In the genomic region with DNA sequence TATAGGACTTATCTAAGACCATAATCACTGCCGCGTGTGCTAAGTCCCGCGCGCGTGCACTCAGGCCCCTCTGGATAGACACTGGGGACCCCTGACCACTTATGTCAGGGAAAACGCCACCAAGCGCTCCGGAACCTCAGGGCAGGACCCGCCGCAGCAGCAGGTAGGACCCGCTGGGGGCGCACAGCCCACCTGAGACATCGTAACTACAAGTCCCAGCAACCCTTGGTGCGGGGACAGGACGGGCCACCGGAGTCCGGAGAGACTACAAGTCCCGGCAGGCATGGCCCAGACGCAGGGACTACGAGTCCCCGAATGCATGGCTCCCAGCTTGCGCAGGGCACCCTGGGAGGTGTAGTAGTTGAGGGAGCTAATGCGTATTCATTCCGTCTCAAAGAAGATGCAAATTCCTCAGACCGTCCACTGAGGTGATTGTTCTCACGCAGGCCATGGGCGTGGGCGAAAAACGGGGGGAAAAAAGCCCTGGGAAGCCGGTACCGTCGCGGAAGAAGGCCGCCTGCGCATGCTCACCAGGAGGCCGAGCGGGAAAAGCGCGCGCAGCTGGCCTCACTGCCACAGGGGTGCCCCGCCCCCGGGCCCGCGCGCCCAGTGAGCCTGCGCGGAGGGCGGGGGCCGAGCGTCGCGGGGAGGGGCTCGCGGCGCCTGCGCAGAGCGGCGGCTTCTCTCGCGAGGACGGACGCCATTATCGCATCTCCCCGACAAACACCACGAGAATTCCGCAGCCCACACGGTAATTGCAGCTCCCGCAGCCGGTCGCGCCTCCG, we compare ENCODE assay signal across 8 cellular contexts. TPM values are rescaled to one million over a fixed set of nuclear protein-coding genes. Genes with fewer than 3 reads are reported as not detected.
DNase-seq lines count a peak whose midpoint lies in the region; ATAC-seq and TF ChIP-seq lines count a peak whose summit lies in the region.

A gene with protein sequence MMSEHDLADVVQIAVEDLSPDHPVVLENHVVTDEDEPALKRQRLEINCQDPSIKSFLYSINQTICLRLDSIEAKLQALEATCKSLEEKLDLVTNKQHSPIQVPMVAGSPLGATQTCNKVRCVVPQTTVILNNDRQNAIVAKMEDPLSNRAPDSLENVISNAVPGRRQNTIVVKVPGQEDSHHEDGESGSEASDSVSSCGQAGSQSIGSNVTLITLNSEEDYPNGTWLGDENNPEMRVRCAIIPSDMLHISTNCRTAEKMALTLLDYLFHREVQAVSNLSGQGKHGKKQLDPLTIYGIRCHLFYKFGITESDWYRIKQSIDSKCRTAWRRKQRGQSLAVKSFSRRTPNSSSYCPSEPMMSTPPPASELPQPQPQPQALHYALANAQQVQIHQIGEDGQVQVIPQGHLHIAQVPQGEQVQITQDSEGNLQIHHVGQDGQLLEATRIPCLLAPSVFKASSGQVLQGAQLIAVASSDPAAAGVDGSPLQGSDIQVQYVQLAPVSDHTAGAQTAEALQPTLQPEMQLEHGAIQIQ (plus strand): TSS at position 670 of the 785 bp plus-strand sequence. CDS start 23,682 bp downstream, outside the sequence.

- no peaks in the 10 kb centered on the region for H4K20me1 ChIP-seq in smooth muscle cell (ENCODE audit: low read depth)

- peaks cover 31% of the 10 kb centered on the region for H3K79me2 ChIP-seq in smooth muscle cell (ENCODE audit: low read depth)

- peaks cover 12% of the 10 kb centered on the region for H3K36me3 Mint-ChIP-seq in WTC11

- TF ChIP-seq CTCF in AG09319 (IDR thresholded peaks at IDR 0.05; ENCODE audit: low read depth, low read length) (peak; percentile 32), WTC11 (IDR thresholded peaks at IDR 0.05) (no peak; the same call in 1 of the 2 replicates), cardiac fibroblast (IDR thresholded peaks at IDR 0.05; ENCODE audit: low read depth, low read length) (peak; percentile 45), smooth muscle cell (IDR thresholded peaks at IDR 0.05; ENCODE audit: borderline replicate concordance, insufficient read depth, poor library complexity, severe bottlenecking) (no peak)

- peak within 1 kb of the TSS; percentile 95 for H3K4me3 Mint-ChIP-seq in WTC11

- in situ Hi-C loops in GM18951 (cut with MboI; ENCODE audit: low sequenced_read_pairs, unreplicated experiment) = loop anchor here (25.0 kb wide), 1 partner anchor 586 kb away; no protein-coding TSS in a partner anchor

- 1% methylated on average over 42 of the region's 73 CpGs for WGBS in smooth muscle cell (ENCODE audit: low lambda C conversion rate)

- peaks cover 37% of the 10 kb centered on the region for H3K4me1 Mint-ChIP-seq in WTC11

- peak; percentile 49 for TF ChIP-seq POLR2A in GM18951 (IDR thresholded peaks at IDR 0.05; ENCODE audit: extremely low read depth, insufficient read depth, insufficient read length)

- POLR2A ChIA-PET in WTC11 (lab: Charles Lee) = interaction anchor here (0.7 to 1.0 kb wide), 4 partner anchors 12 to 182 kb away, joined by 3 to 5 read pairs (median 3); no protein-coding TSS in a partner anchor

- H2AFZ ChIP-seq in smooth muscle cell (ENCODE audit: low read depth) = peak within 1 kb of the TSS; percentile 85

- H3K27ac Mint-ChIP-seq in WTC11 = peak within 1 kb of the TSS; percentile 99

- CTCF ChIA-PET in WTC11 (lab: Charles Lee) = interaction anchor here (0.8 to 1.4 kb wide), 3 partner anchors 59 to 172 kb away, joined by 4 to 8 read pairs (median 4); no protein-coding TSS in a partner anchor

- no peaks in the 10 kb centered on the region for H3K27me3 Mint-ChIP-seq in WTC11 (ENCODE audit: low read depth)

- H3K4me2 ChIP-seq in smooth muscle cell = peak within 1 kb of the TSS; percentile 98

- ATAC-seq in HG03196 (IDR thresholded peaks at IDR 0.05; ENCODE audit: unreplicated experiment) (peak; percentile 87), WTC11 (peak; percentile 97)

- H3K4me3 ChIP-seq in cardiac fibroblast (replicated peaks in 1 of 2; ENCODE audit: low read depth in 2 of 2, low read length in 2 of 2) = peak within 1 kb of the TSS; percentile 90 to 94
- peak within 1 kb of the TSS; percentile 87 for H3K4me3 ChIP-seq in smooth muscle cell

- peaks cover 5% of the 10 kb centered on the region for H3K4me1 ChIP-seq in smooth muscle cell (ENCODE audit: low read depth)

- H3K36me3 ChIP-seq in smooth muscle cell (ENCODE audit: low read depth) = no peaks in the 10 kb centered on the region

- peak within 1 kb of the TSS; percentile 97 for H3K27ac ChIP-seq in smooth muscle cell (ENCODE audit: low read depth)

- peak within 1 kb of the TSS; percentile 100 for H3K9ac ChIP-seq in smooth muscle cell (ENCODE audit: low read depth)

- H3K9me3 Mint-ChIP-seq in WTC11 = no peaks in the 10 kb centered on the region

- peaks cover 6% of the 10 kb centered on the region for H3F3A ChIP-seq in smooth muscle cell (ENCODE audit: low read depth)

- peak; percentile 97 for DNase-seq in AG09319 (ENCODE audit: extremely low read depth, low read depth)
- DNase-seq in NCI-H226 = peak; percentile 99
- peak; percentile 99 for DNase-seq in WTC11 (ENCODE audit: low spot score)
- peak; percentile 99 for DNase-seq in cardiac fibroblast (ENCODE audit: low read depth in 2 of 2)
- DNase-seq in iPS-NIHi7 (ENCODE audit: extremely low spot score) = peak; percentile 98
- peak; percentile 96 for DNase-seq in smooth muscle cell (lab: John Stamatoyannopoulos, UW; ENCODE audit: unreplicated experiment)

- H3K9me3 ChIP-seq in smooth muscle cell (replicated peaks; ENCODE audit: low read depth) = no peaks in the 10 kb centered on the region

- H3K27me3 ChIP-seq in smooth muscle cell (ENCODE audit: low read depth) = no peaks in the 10 kb centered on the region

TF ChIP-seq in WTC11, 78 proteins besides CTCF, POLR2A, EP300 and RAD21 (continues in another document):
- TF ChIP-seq, protein P1, sequence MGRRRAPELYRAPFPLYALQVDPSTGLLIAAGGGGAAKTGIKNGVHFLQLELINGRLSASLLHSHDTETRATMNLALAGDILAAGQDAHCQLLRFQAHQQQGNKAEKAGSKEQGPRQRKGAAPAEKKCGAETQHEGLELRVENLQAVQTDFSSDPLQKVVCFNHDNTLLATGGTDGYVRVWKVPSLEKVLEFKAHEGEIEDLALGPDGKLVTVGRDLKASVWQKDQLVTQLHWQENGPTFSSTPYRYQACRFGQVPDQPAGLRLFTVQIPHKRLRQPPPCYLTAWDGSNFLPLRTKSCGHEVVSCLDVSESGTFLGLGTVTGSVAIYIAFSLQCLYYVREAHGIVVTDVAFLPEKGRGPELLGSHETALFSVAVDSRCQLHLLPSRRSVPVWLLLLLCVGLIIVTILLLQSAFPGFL (CRISPR knock-in tag; IDR thresholded peaks at IDR 0.05; ENCODE audit: borderline replicate concordance) = no peak
- TF ChIP-seq TP53 (CRISPR knock-in tag; IDR thresholded peaks at IDR 0.05) (no peak), RELA (CRISPR knock-in tag; IDR thresholded peaks at IDR 0.05; ENCODE audit: borderline replicate concordance) (no peak), SMAD3 (CRISPR knock-in tag; IDR thresholded peaks at IDR 0.05; ENCODE audit: borderline replicate concordance) (0 out of 2 replicates have a peak, but pooled peaks have one; percentile 70)
- TF ChIP-seq, protein P2, sequence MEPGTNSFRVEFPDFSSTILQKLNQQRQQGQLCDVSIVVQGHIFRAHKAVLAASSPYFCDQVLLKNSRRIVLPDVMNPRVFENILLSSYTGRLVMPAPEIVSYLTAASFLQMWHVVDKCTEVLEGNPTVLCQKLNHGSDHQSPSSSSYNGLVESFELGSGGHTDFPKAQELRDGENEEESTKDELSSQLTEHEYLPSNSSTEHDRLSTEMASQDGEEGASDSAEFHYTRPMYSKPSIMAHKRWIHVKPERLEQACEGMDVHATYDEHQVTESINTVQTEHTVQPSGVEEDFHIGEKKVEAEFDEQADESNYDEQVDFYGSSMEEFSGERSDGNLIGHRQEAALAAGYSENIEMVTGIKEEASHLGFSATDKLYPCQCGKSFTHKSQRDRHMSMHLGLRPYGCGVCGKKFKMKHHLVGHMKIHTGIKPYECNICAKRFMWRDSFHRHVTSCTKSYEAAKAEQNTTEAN (CRISPR knock-in tag; IDR thresholded peaks at IDR 0.05) = no peak
- TF ChIP-seq, protein P3, sequence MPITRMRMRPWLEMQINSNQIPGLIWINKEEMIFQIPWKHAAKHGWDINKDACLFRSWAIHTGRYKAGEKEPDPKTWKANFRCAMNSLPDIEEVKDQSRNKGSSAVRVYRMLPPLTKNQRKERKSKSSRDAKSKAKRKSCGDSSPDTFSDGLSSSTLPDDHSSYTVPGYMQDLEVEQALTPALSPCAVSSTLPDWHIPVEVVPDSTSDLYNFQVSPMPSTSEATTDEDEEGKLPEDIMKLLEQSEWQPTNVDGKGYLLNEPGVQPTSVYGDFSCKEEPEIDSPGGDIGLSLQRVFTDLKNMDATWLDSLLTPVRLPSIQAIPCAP (CRISPR knock-in tag; IDR thresholded peaks at IDR 0.05) = no peak
- TF ChIP-seq, protein P4, sequence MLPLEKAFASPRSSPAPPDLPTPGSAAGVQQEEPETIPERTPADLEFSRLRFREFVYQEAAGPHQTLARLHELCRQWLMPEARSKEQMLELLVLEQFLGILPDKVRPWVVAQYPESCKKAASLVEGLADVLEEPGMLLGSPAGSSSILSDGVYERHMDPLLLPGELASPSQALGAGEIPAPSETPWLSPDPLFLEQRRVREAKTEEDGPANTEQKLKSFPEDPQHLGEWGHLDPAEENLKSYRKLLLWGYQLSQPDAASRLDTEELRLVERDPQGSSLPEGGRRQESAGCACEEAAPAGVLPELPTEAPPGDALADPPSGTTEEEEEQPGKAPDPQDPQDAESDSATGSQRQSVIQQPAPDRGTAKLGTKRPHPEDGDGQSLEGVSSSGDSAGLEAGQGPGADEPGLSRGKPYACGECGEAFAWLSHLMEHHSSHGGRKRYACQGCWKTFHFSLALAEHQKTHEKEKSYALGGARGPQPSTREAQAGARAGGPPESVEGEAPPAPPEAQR (CRISPR knock-in tag; IDR thresholded peaks at IDR 0.05) = peak; percentile 88; the same call in 1 of the 2 replicates

RNA-seq across cellular contexts. Expression of the gene that starts here (rescaled TPM):
- total RNA-seq in WTC11 (2021) (29.1 to 34.5 TPM (median 33.3 TPM) in 3 replicates), smooth muscle cell (19.5 and 19.9 TPM in 2 replicates)
- 11.5 and 19.5 TPM in 2 replicates for polyA plus RNA-seq in smooth muscle cell

Comparison
In these comparisons a context has a peak if more than half of its experiments do, and no peak if none do; other contexts are left out.
1. Peak in every context shown above with its lines: DNase-seq, ATAC-seq, H3K4me3 ChIP-seq and H3K27ac ChIP-seq.
2. CTCF ChIP-seq: peak in AG09319 (single experiment) and cardiac fibroblast (single experiment); none in WTC11 (single experiment) and smooth muscle cell (single experiment).